8 cellular contexts compared by ENCODE assay signal in the genomic region with DNA sequence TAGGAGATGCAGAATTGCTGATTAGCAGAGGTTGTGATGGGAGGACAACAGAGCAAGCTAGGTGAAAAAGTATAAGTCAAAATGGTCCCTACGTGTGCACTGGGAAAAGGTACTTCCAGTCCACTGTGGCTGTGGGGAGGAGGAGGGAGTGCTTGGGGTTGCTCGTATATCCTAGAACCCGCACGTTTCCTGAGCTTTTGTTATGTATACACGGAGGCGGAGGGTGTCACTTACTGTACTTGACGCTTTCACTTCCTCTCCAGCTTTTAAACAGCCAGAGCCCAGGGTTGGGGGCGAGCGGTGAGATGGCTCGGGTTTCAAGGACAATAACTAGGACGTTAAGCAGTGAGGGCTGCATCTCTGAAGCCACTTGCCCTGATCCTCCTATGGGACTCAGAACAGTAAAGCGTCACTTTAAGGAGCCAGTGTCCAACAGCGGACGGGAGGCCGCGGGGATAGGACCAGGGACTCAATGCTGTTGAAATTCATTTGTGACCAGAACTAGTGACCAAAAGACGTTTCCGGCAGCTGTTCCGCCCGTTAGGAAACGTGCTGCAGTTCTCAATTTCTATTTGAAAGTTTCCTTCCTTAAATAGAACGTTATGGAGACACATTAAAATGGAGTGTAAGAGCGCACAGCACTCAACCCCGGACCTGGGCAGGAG. TPM values are rescaled to one million over a fixed set of nuclear protein-coding genes. Genes with fewer than 3 reads are reported as not detected.
DNase-seq lines count a peak whose midpoint lies in the region; ATAC-seq and TF ChIP-seq lines count a peak whose summit lies in the region.

No MANE protein-coding gene starts in this region.

- TF ChIP-seq CTCF in cardiac muscle cell (IDR thresholded peaks at IDR 0.05; ENCODE audit: low read depth, low read length) (no peak), omental fat pad (IDR thresholded peaks at IDR 0.05) (no peak)

- peak overlapping the region; percentile 90 for H3K4me2 ChIP-seq in BLaER1

- H3K4me3 ChIP-seq in BLaER1 (peak overlapping the region; percentile 78), cardiac muscle cell (peak overlapping the region; percentile 88)

- H3K9me3 Mint-ChIP-seq in activated naive CD4-positive, alpha-beta T cell treated with anti-CD3 and anti-CD28 coated beads, Interleukin-2, amount 50 U/mL, for 72 hours, result no peaks in the 10 kb centered on the region

- ATAC-seq in GM19043 (IDR thresholded peaks at IDR 0.05; ENCODE audit: low read depth, unreplicated experiment) (peak; percentile 60), HG03469 (IDR thresholded peaks at IDR 0.05; ENCODE audit: unreplicated experiment) (peak; percentile 45), omental fat pad (ENCODE audit: low FRiP score) (peak; percentile 13)
- ATAC-seq in activated naive CD4-positive, alpha-beta T cell treated with anti-CD3 and anti-CD28 coated beads, Interleukin-2, amount 50 U/mL, for 72 hours, result peak; percentile 28 to 46

- H3K27me3 ChIP-seq in BLaER1 (no peaks in the 10 kb centered on the region), cardiac muscle cell (no peaks in the 10 kb centered on the region)

- no peaks in the 10 kb centered on the region for H3K36me3 Mint-ChIP-seq in activated naive CD4-positive, alpha-beta T cell treated with anti-CD3 and anti-CD28 coated beads, Interleukin-2, amount 50 U/mL, for 72 hours

- no peak overlapping the region for H3K27ac Mint-ChIP-seq in activated naive CD4-positive, alpha-beta T cell treated with anti-CD3 and anti-CD28 coated beads, Interleukin-2, amount 50 U/mL, for 72 hours

- H3K27ac ChIP-seq in BLaER1 (peak overlapping the region; percentile 68), cardiac muscle cell (peak overlapping the region; percentile 80)

- H3K36me3 ChIP-seq in BLaER1 (no peaks in the 10 kb centered on the region), cardiac muscle cell (no peaks in the 10 kb centered on the region)

- H4K20me1 ChIP-seq in BLaER1, result no peaks in the 10 kb centered on the region

- H3K9me3 ChIP-seq in BLaER1 (no peaks in the 10 kb centered on the region), cardiac muscle cell (ENCODE audit: low read depth) (no peaks in the 10 kb centered on the region)

- H3K9ac ChIP-seq in BLaER1, result peak overlapping the region; percentile 75

- H3K4me1 ChIP-seq in BLaER1 (peaks cover 19% of the 10 kb centered on the region), cardiac muscle cell (ENCODE audit: low read depth) (peaks cover 16% of the 10 kb centered on the region)

- peak; percentile 97 for DNase-seq in NCI-H69 (lab: John Stamatoyannopoulos, UW)
- DNase-seq in activated naive CD4-positive, alpha-beta T cell treated with anti-CD3 and anti-CD28 coated beads, Interleukin-2, amount 50 U/mL, for 72 hours (ENCODE audit: low spot score in 2 of 2), result no peak
- peak; percentile 66 to 90 for DNase-seq in cardiac muscle cell (ENCODE audit: low read depth in 1 of 2, low spot score in 1 of 2)
- DNase-seq in omental fat pad (ENCODE audit: low spot score), result peak; percentile 25
- DNase-seq in inferior parietal cortex (ENCODE audit: extremely low spot score), result no peak

RNA-seq across cellular contexts. Expression of a gene that starts 1.0 kb away (rescaled TPM):
- total RNA-seq in activated naive CD4-positive, alpha-beta T cell treated with anti-CD3 and anti-CD28 coated beads, Interleukin-2, amount 50 U/mL, for 72 hours, result not detected
- total RNA-seq in cardiac muscle cell, result 70.3 and 73.1 TPM in 2 replicates
- polyA plus RNA-seq in cardiac muscle cell, result 93.7 and 116 TPM in 2 replicates
- total RNA-seq in omental fat pad, result 1 to 10 TPM; 1.3 to 8.8 (median 4.6) TPM

Comparison
In these comparisons a context has a peak if more than half of its experiments do, and no peak if none do; other contexts are left out.
1. DNase-seq: peak in NCI-H69 (single experiment), cardiac muscle cell (2 of 2) and omental fat pad (single experiment); none in activated naive CD4-positive, alpha-beta T cell treated with anti-CD3 and anti-CD28 coated beads, Interleukin-2, amount 50 U/mL, for 72 hours (0 of 2) and inferior parietal cortex (single experiment).
2. Peak in every context shown above with its lines, with median percentiles within 50 percentile points of each other: ATAC-seq.